Comparison of ENCODE assay signal across 1 cellular context in the genomic region with DNA sequence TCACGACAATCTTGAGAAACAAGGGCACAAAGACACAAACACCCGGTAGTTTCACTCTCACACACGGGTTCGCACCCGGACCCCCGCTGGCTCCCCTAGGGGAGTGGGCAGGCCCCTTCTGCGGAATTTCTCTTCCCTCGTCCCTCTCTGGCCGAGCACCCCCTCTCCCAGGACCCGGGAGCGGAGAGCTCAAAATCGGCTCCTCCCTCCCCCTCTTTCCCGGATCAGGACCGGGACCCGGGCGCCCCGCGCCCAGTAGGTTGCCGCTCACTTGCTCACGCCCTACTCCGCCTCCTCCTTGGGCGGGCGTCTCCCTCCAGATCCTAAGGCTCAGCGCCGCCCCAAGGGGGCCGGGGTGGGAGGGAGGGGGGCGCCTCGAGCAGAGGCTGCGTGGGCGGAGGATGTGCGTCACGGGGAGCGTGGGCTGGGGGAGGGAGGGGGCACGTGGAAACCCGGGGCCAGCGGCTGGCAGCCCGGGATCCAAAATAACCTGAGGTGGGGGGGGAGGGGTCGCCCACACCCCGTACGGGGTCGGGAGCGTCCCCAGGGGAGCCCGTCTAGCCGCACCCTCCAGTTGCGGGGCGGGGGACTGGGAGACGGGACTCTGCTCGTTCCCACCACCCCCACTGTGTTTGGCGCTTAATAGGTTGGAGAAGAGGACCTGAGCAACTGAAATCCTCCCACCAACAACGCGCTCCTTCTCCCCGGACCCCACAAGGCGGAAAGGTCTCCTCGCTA.
TF ChIP-seq lines count a peak whose summit lies in the region.

No MANE protein-coding gene starts in this region.

TF ChIP-seq in neural cell, 6 proteins besides CTCF, POLR2A, EP300 and RAD21:
- TF ChIP-seq REST (IDR thresholded peaks at IDR 0.05; ENCODE audit: borderline replicate concordance) (no peak), SMC3 (conservative IDR thresholded peaks at IDR 0.05; ENCODE audit: poor library complexity) (no peak), MXI1 (conservative IDR thresholded peaks at IDR 0.05; ENCODE audit: poor library complexity, severe bottlenecking) (no peak), EZH2 (IDR thresholded peaks at IDR 0.05; ENCODE audit: borderline replicate concordance, insufficient read depth, low read length, poor library complexity, severe bottlenecking) (no peak), TAF1 (IDR thresholded peaks at IDR 0.05; ENCODE audit: low read depth) (peak; percentile 0)
